ENCODE assay signal across 8 cellular contexts in genomic region chr9:86944974-86945867, GRCh38. TPM values are rescaled to one million over a fixed set of nuclear protein-coding genes. Genes with fewer than 3 reads are reported as not detected.
A peak's percentile ranks its signal among the peaks of the same experiment; 100 is the strongest.
DNase-seq lines count a peak whose midpoint lies in the region; ATAC-seq, FAIRE-seq and TF ChIP-seq lines count a peak whose summit lies in the region.

No MANE protein-coding gene starts in this region.

- intact Hi-C loops in activated naive CD4-positive, alpha-beta T cell treated with anti-CD3 and anti-CD28 coated beads for 36 hours (cut with micrococcal nuclease), result loop anchor here (5.0 to 10.0 kb wide), 8 partner anchors 310 to 1442 kb away; partner anchors contain the start of genes NAA35, SPIN1 and TUT7
- intact Hi-C loops in colonic mucosa (cut with DNase I), result loop anchor here (10.0 kb wide), 1 partner anchor 780 kb away; the partner anchor contains the start of gene CTSL
- intact Hi-C loops in upper lobe of right lung (cut with DNase I), result no loop called here

- peaks cover 35% of the 10 kb centered on the region for H3K27me3 Mint-ChIP-seq in activated naive CD4-positive, alpha-beta T cell treated with anti-CD3 and anti-CD28 coated beads for 36 hours (ENCODE audit: low read depth)

- no peaks in the 10 kb centered on the region for H3K36me3 ChIP-seq in colonic mucosa
- H3K36me3 ChIP-seq in mesendoderm (ENCODE audit: control insufficient read depth, insufficient read depth, low read length), result no peaks in the 10 kb centered on the region
- no peaks in the 10 kb centered on the region for H3K36me3 ChIP-seq in upper lobe of right lung

- no CpG with 5 or more reads among the region's 41 CpGs for WGBS in mesendoderm (ENCODE audit: extremely low coverage, insufficient coverage, low lambda C conversion rate)

- H3K4me1 Mint-ChIP-seq in activated naive CD4-positive, alpha-beta T cell treated with anti-CD3 and anti-CD28 coated beads for 36 hours (ENCODE audit: low read depth), result peaks cover 2% of the 10 kb centered on the region

- no peaks in the 10 kb centered on the region for H3K79me1 ChIP-seq in mesendoderm (ENCODE audit: low read length)

- no peak overlapping the region for H2BK15ac ChIP-seq in mesendoderm (replicated peaks; ENCODE audit: low read depth)

- TF ChIP-seq CTCF in colonic mucosa (IDR thresholded peaks at IDR 0.05), result no peak
- TF ChIP-seq CTCF in upper lobe of right lung (IDR thresholded peaks at IDR 0.05), result no peak

- H2AK5ac ChIP-seq in mesendoderm (ENCODE audit: low read length), result no peak overlapping the region

- H3K18ac ChIP-seq in mesendoderm (ENCODE audit: low read length), result no peak overlapping the region

- no peaks in the 10 kb centered on the region for H3K79me2 ChIP-seq in mesendoderm (ENCODE audit: control insufficient read depth, insufficient read depth, low read length)

- H3K9me3 ChIP-seq in colonic mucosa (no peaks in the 10 kb centered on the region), upper lobe of right lung (no peaks in the 10 kb centered on the region)

- H4K5ac ChIP-seq in mesendoderm (ENCODE audit: low read length), result no peak overlapping the region

- CTCF ChIA-PET in activated naive CD4-positive, alpha-beta T cell treated with anti-CD3 and anti-CD28 coated beads for 36 hours (lab: Charles Lee), result interaction anchor here (1.0 to 1.2 kb wide), 2 partner anchors 9 to 457 kb away, joined by 3 to 4 read pairs; no protein-coding TSS in a partner anchor

- no peak overlapping the region for H2BK5ac ChIP-seq in mesendoderm (ENCODE audit: low read length)

- H3K4me1 ChIP-seq in colonic mucosa, result peaks cover 5% of the 10 kb centered on the region
- peaks cover 8% of the 10 kb centered on the region for H3K4me1 ChIP-seq in mesendoderm (ENCODE audit: control insufficient read depth, low read depth, low read length)
- peaks cover 13% of the 10 kb centered on the region for H3K4me1 ChIP-seq in upper lobe of right lung

- no peak for DNase-seq in activated naive CD4-positive, alpha-beta T cell treated with anti-CD3 and anti-CD28 coated beads for 36 hours
- DNase-seq in activated naive CD4-positive, alpha-beta T cell treated with Interleukin-2 at 50 U/mL for 16 hours, result no peak
- no peak for DNase-seq in colonic mucosa
- DNase-seq in mesendoderm, result peak; percentile 59
- no peak for DNase-seq in upper lobe of right lung
- no peak for DNase-seq in GM19239 (ENCODE audit: insufficient read length, low spot score)
- DNase-seq in mesenteric fat pad (ENCODE audit: low spot score), result no peak

- no peak overlapping the region for H3K4ac ChIP-seq in mesendoderm (ENCODE audit: low read depth, low read length)

- ATAC-seq in upper lobe of right lung (no peak), GM18505 (IDR thresholded peaks at IDR 0.05; ENCODE audit: unreplicated experiment) (no peak)

- no peaks in the 10 kb centered on the region for H3K9me3 Mint-ChIP-seq in activated naive CD4-positive, alpha-beta T cell treated with anti-CD3 and anti-CD28 coated beads for 36 hours

- H3K27ac Mint-ChIP-seq in activated naive CD4-positive, alpha-beta T cell treated with anti-CD3 and anti-CD28 coated beads for 36 hours, result no peak overlapping the region

- H3K27ac ChIP-seq in colonic mucosa (no peak overlapping the region), mesendoderm (ENCODE audit: low read depth, low read length) (no peak overlapping the region), upper lobe of right lung (peak overlapping the region; percentile 82)

- H3K4me2 ChIP-seq in mesendoderm (ENCODE audit: low read length), result peak overlapping the region; percentile 97

- H3K23ac ChIP-seq in mesendoderm (ENCODE audit: low read length), result no peak overlapping the region

- no peak for FAIRE-seq in GM19239 (lab: Jason Lieb, UNC)

- peak overlapping the region; percentile 83 for H3K4me3 ChIP-seq in colonic mucosa
- H3K4me3 ChIP-seq in mesendoderm (ENCODE audit: low read length), result peak overlapping the region; percentile 23
- H3K4me3 ChIP-seq in upper lobe of right lung, result peak overlapping the region; percentile 79

- H3K9ac ChIP-seq in colonic mucosa (ENCODE audit: low read depth in 2 of 2, low read length in 2 of 2) (peak overlapping the region in 1 of 2 donors; percentile 54), mesendoderm (ENCODE audit: low read length) (peak overlapping the region; percentile 71)

- TF ChIP-seq POLR2A in GM18505 (IDR thresholded peaks at IDR 0.05; ENCODE audit: borderline replicate concordance, extremely low read depth, insufficient read depth, insufficient read length), result no peak

- peaks cover 46% of the 10 kb centered on the region for H3K27me3 ChIP-seq in colonic mucosa
- peaks cover 7% of the 10 kb centered on the region for H3K27me3 ChIP-seq in mesendoderm (ENCODE audit: insufficient read depth, low read length, poor library complexity)
- H3K27me3 ChIP-seq in upper lobe of right lung, result peaks cover 33% of the 10 kb centered on the region

- peak overlapping the region; percentile 48 for H3K4me3 Mint-ChIP-seq in activated naive CD4-positive, alpha-beta T cell treated with anti-CD3 and anti-CD28 coated beads for 36 hours

- peak overlapping the region; percentile 85 for H3K56ac ChIP-seq in mesendoderm (ENCODE audit: low read length)

- no peak overlapping the region for H2BK120ac ChIP-seq in mesendoderm (ENCODE audit: low read depth, low read length)

- H3K36me3 Mint-ChIP-seq in activated naive CD4-positive, alpha-beta T cell treated with anti-CD3 and anti-CD28 coated beads for 36 hours (ENCODE audit: low read depth), result no peaks in the 10 kb centered on the region

- H4K8ac ChIP-seq in mesendoderm (ENCODE audit: low read depth, low read length), result no peak overlapping the region

RNA-seq across cellular contexts. Expression of gene GAS1, which starts 2.1 kb away (rescaled TPM):
- under 1 TPM; 0.15 to 0.24 TPM for total RNA-seq in activated naive CD4-positive, alpha-beta T cell treated with anti-CD3 and anti-CD28 coated beads for 36 hours
- total RNA-seq in colonic mucosa, result 1 to 10 TPM in 1 of 2 donors, under 1 TPM in 1; 0.74 to 2.4 TPM
- 0.73 TPM for polyA plus RNA-seq in mesendoderm (2013, experiment 1 of 2)
- polyA plus RNA-seq in mesendoderm (2013, experiment 2 of 2), result 0.59 TPM
- 16.8 TPM for total RNA-seq in upper lobe of right lung
- total RNA-seq in mesenteric fat pad, result 91.5 TPM

Comparison
In these comparisons a context has a peak if more than half of its experiments do, and no peak if none do; other contexts are left out.
1. H3K4me3 ChIP-seq: peak in every context shown above with its lines; median percentile 83 in colonic mucosa; 79 in upper lobe of right lung; 23 in mesendoderm.